1 cellular context compared by ENCODE assay signal in the genomic region with DNA sequence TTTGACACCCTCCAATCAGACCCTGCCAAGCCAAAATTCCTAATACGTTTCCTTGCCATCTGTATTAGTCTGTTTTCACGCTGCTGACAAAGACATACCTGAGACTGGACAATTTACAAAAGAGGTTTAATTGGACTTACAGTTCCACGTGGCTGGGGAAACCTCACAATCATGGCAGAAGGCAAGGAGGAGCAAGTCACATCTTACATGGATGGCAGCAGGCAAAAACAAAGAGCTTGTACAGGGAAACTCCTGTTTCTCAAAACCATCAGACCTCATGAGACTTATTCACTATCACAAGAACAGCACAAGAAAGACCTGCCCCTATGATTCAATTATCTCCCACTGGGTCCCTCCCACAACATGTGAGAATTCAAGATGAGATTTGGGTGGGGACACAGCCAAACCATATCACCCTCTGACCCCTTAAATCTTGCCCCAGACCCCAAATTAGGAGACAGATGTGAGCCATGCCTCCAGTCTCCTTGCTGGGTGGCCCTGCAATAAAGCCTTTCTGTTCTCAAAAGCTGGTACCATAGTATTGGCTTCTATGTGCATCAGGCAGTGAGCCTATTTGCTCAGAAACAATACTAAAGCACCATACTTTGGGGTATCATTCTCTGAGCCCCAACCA.
TF ChIP-seq lines count a peak whose summit lies in the region.

No MANE protein-coding gene starts in this region.

TF ChIP-seq in K562, 482 proteins besides CTCF, POLR2A, EP300 and RAD21:
- TF ChIP-seq TRIM28 (IDR thresholded peaks at IDR 0.05) (peak; percentile 25; the same call in 1 of the 2 replicates), CBX3 (IDR thresholded peaks at IDR 0.05; ENCODE audit: borderline replicate concordance in 1 of 2, low read length in 2 of 2) (peak in 1 of 2 experiments; percentile 58; a peak in 1 of 3 replicates), ZNF431 (CRISPR knock-in tag; IDR thresholded peaks at IDR 0.05) (peak; percentile 99), TRIM24 (IDR thresholded peaks at IDR 0.05) (peak in 1 of 2 experiments; percentile 51; a peak in 1 of 4 replicates), ZFP36 (IDR thresholded peaks at IDR 0.05; ENCODE audit: low read depth, low read length, partially characterized antibody) (peak; percentile 25)
- TF ChIP-seq, protein P1, sequence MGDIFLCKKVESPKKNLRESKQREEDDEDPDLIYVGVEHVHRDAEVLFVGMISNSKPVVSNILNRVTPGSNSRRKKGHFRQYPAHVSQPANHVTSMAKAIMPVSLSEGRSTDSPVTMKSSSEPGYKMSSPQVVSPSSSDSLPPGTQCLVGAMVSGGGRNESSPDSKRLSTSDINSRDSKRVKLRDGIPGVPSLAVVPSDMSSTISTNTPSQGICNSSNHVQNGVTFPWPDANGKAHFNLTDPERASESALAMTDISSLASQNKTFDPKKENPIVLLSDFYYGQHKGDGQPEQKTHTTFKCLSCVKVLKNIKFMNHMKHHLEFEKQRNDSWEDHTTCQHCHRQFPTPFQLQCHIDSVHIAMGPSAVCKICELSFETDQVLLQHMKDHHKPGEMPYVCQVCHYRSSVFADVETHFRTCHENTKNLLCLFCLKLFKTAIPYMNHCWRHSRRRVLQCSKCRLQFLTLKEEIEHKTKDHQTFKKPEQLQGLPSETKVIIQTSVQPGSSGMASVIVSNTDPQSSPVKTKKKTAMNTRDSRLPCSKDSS (IDR thresholded peaks at IDR 0.05; ENCODE audit: low read depth, partially characterized antibody), result peak; percentile 47
TF ChIP-seq in K562: peak in this region for 6; not testable (repeated sequence) for 476.
